In the genomic region with DNA sequence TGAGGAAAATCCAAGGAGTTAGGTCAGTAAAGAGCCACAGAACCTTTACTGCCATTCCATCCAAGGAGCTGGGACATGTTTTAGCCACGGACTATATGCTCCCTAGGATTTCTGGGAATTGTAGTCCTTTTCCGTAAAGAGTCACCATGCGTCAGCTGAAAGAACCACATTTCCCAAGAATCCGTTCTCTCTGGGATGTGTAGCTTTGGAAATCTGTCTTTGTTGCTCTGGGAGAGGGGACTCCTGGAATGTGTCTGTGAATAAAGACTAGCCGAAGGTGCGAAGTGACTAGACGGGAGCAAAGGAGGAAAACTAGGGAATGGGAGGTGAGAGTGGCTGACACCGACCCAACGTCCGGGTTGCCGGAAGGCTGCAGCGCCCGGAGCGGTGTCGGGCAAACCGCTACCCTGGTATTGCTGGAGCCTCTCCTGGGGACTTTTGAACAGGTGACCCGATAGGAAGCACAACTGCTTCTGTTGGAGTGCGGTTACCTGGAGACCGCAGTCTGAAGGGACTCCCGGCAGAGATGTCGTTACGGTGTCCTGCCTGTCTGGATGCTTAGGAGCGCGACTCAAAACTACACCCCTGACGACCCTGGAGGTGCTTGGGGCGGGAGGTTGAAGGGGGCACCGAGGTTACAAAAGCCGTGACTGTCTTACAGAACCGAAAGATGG, we compare ENCODE assay signal across 8 cellular contexts. TPM values are rescaled to one million over a fixed set of nuclear protein-coding genes. Genes with fewer than 3 reads are reported as not detected.
DNase-seq lines count a peak whose midpoint lies in the region; TF ChIP-seq lines count a peak whose summit lies in the region.

A gene with protein sequence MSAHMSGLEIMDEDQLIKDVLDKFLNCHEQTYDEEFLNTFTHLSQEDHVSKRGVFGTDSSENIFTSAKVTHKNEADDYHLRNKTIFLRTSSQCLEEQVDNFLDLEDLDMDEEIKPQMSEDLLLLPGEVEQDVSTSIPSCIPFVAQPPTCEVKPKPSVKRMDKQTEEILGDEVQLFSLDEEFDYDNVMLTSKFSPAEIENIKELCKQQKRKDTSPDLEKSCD (plus strand): TSS at position 187 of the 674 bp plus-strand sequence. CDS start 15,602 bp downstream, outside the sequence.

- no peaks in the 10 kb centered on the region for H3K9me3 ChIP-seq in HEK293 (ENCODE audit: control insufficient read depth, insufficient read depth, low read depth, low read length)
- H3K9me3 ChIP-seq in SK-N-SH, result no peaks in the 10 kb centered on the region

- in situ Hi-C loops in T47D (cut with HindIII; ENCODE audit: low pct_unique_long_range_greater_than_20kb, low sequenced_read_pairs), result no loop called here

- peak within 1 kb of the TSS; percentile 63 for H3K9ac ChIP-seq in SK-N-SH

- H4K20me1 ChIP-seq in SK-N-SH (ENCODE audit: insufficient read depth), result no peaks in the 10 kb centered on the region

- H3K9me2 ChIP-seq in SK-N-SH, result no peaks in the 10 kb centered on the region

- POLR2A ChIA-PET in HEK293 (lab: Yijun Ruan, JAX) (interaction anchor here (0.6 to 0.9 kb wide), 3 partner anchors 9 to 906 kb away, joined by 3 to 4 read pairs (median 3); no protein-coding TSS in a partner anchor), SK-N-SH (lab: Yijun Ruan, JAX) (no interaction called here)

- under 1% methylated on average over 23 of the region's 29 CpGs for WGBS in SK-N-SH (ENCODE audit: low lambda C conversion rate)

- no peaks in the 10 kb centered on the region for H3K4me1 ChIP-seq in HEK293 (ENCODE audit: control insufficient read depth, insufficient read depth, low read length)
- H3K4me1 ChIP-seq in SK-N-SH (ENCODE audit: control insufficient read depth in 1 of 2, insufficient read depth in 2 of 2, low read depth in 1 of 2, low read length in 1 of 2), result peaks cover 4 to 11% of the 10 kb centered on the region in 2 experiments; a peak in 3 of 4 replicates

- peak within 1 kb of the TSS; percentile 71 for H3K4me2 ChIP-seq in SK-N-SH

- peak within 1 kb of the TSS; percentile 93 for H2AFZ ChIP-seq in SK-N-SH (ENCODE audit: low read depth)

- TF ChIP-seq EP300 in SK-N-SH (IDR thresholded peaks at IDR 0.05; ENCODE audit: borderline replicate concordance in 1 of 2, low read depth in 1 of 2, low read length in 1 of 2), result no peak

- no peak for TF ChIP-seq RAD21 in SK-N-SH (IDR thresholded peaks at IDR 0.05; ENCODE audit: low read length)

- H3K79me2 ChIP-seq in SK-N-SH (ENCODE audit: insufficient read depth), result no peaks in the 10 kb centered on the region

- TF ChIP-seq CTCF in HEK293 (tag by site-specific recombination; IDR thresholded peaks at IDR 0.05) (no peak), SK-N-SH (IDR thresholded peaks at IDR 0.05) (no peak), GM10266 (IDR thresholded peaks at IDR 0.05; ENCODE audit: control insufficient read depth, insufficient read depth, low read depth, missing control alignments) (no peak)

- CTCF ChIA-PET in HEK293 (lab: Yijun Ruan, JAX) (no interaction called here), SK-N-SH (lab: Yijun Ruan, JAX) (interaction anchor here (0.9 to 1.5 kb wide), 4 partner anchors 20 to 153 kb away, joined by 3 to 7 read pairs (median 3); no protein-coding TSS in a partner anchor)

- no peaks in the 10 kb centered on the region for H3F3A ChIP-seq in SK-N-SH (replicated peaks; ENCODE audit: insufficient read depth)

- DNase-seq in ELR (ENCODE audit: low read depth), result peak; percentile 91
- peak; percentile 84 for DNase-seq in NCI-H1092 (lab: John Stamatoyannopoulos, UW)
- peak; percentile 75 for DNase-seq in SK-N-SH
- peak; percentile 86 to 97 for DNase-seq in T47D (ENCODE audit: low read depth in 1 of 2, low spot score in 1 of 2)
- peak; percentile 88 for DNase-seq in iPS DF 4.7 (ENCODE audit: extremely low read depth, low spot score)
- DNase-seq in pulmonary artery endothelial cell (ENCODE audit: low read depth, low spot score), result peak; percentile 78
- no peak for DNase-seq in GM10266 (ENCODE audit: extremely low spot score)

- peak within 1 kb of the TSS; percentile 81 for H3K4me3 ChIP-seq in HEK293 (ENCODE audit: low read depth, low read length)
- H3K4me3 ChIP-seq in SK-N-SH (ENCODE audit: low read depth in 2 of 2, low read length in 1 of 2), result peak within 1 kb of the TSS; percentile 88 to 94

- H3K36me3 ChIP-seq in HEK293 (ENCODE audit: control insufficient read depth in 2 of 2, insufficient read depth in 1 of 2, low read length in 2 of 2) (no peaks in the 10 kb centered on the region), SK-N-SH (replicated peaks in 1 of 2; ENCODE audit: control insufficient read depth in 1 of 2, insufficient read depth in 2 of 2, low read length in 1 of 2) (no peaks in the 10 kb centered on the region)

- H3K27ac ChIP-seq in HEK293 (ENCODE audit: extremely low read depth, low read depth, low read length), result no peak within 1 kb of the TSS
- H3K27ac ChIP-seq in SK-N-SH (ENCODE audit: low read depth in 2 of 2, low read length in 1 of 2), result peak within 1 kb of the TSS in 1 of 2 experiments; percentile 96; a peak in 2 of 4 replicates

- H3K27me3 ChIP-seq in SK-N-SH (ENCODE audit: insufficient read depth), result no peaks in the 10 kb centered on the region

TF ChIP-seq in HEK293, 187 proteins besides CTCF, POLR2A, EP300 and RAD21 (continues in another document):
- peak; percentile 97 for TF ChIP-seq ZNF76 (tag by site-specific recombination; IDR thresholded peaks at IDR 0.05; ENCODE audit: borderline replicate concordance, low read depth)
- TF ChIP-seq ZNF133 (tag by site-specific recombination; IDR thresholded peaks at IDR 0.05), result no peak
- TF ChIP-seq KLF16 (tag by site-specific recombination; IDR thresholded peaks at IDR 0.05), result peak; percentile 59; the same call in 1 of the 2 replicates
- TF ChIP-seq ZNF701 (tag by site-specific recombination; IDR thresholded peaks at IDR 0.05), result no peak
- TF ChIP-seq, protein P1, sequence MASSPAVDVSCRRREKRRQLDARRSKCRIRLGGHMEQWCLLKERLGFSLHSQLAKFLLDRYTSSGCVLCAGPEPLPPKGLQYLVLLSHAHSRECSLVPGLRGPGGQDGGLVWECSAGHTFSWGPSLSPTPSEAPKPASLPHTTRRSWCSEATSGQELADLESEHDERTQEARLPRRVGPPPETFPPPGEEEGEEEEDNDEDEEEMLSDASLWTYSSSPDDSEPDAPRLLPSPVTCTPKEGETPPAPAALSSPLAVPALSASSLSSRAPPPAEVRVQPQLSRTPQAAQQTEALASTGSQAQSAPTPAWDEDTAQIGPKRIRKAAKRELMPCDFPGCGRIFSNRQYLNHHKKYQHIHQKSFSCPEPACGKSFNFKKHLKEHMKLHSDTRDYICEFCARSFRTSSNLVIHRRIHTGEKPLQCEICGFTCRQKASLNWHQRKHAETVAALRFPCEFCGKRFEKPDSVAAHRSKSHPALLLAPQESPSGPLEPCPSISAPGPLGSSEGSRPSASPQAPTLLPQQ (tag by site-specific recombination; IDR thresholded peaks at IDR 0.05), result peak; percentile 78

TF ChIP-seq in SK-N-SH, 30 proteins besides CTCF, POLR2A, EP300 and RAD21 (continues in another document):
- TF ChIP-seq, protein P2, sequence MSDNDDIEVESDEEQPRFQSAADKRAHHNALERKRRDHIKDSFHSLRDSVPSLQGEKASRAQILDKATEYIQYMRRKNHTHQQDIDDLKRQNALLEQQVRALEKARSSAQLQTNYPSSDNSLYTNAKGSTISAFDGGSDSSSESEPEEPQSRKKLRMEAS (IDR thresholded peaks at IDR 0.05; ENCODE audit: low read depth), result peak; percentile 73
- peak; percentile 78 for TF ChIP-seq CHD2 (IDR thresholded peaks at IDR 0.05; ENCODE audit: low read length, partially characterized antibody)
- no peak for TF ChIP-seq RXRA (IDR thresholded peaks at IDR 0.05; ENCODE audit: borderline replicate concordance, low read depth)
- TF ChIP-seq, protein P3, sequence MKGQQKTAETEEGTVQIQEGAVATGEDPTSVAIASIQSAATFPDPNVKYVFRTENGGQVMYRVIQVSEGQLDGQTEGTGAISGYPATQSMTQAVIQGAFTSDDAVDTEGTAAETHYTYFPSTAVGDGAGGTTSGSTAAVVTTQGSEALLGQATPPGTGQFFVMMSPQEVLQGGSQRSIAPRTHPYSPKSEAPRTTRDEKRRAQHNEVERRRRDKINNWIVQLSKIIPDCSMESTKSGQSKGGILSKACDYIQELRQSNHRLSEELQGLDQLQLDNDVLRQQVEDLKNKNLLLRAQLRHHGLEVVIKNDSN (IDR thresholded peaks at IDR 0.05; ENCODE audit: borderline replicate concordance, low read depth), result peak; percentile 39; the same call in 1 of the 2 replicates
- peak; percentile 58; the same call in 1 of the 2 replicates for TF ChIP-seq POLR2AphosphoS5 (IDR thresholded peaks at IDR 0.05; ENCODE audit: low read depth, low read length)
- no peak for TF ChIP-seq EZH2phosphoT487 (IDR thresholded peaks at IDR 0.05; ENCODE audit: borderline replicate concordance, low read depth)
- TF ChIP-seq RCOR1 (IDR thresholded peaks at IDR 0.05; ENCODE audit: low read length), result peak; percentile 41; the same call in 1 of the 2 replicates
- TF ChIP-seq FOXJ3 (CRISPR knock-in tag; IDR thresholded peaks at IDR 0.05), result no peak
- TF ChIP-seq, protein P4, sequence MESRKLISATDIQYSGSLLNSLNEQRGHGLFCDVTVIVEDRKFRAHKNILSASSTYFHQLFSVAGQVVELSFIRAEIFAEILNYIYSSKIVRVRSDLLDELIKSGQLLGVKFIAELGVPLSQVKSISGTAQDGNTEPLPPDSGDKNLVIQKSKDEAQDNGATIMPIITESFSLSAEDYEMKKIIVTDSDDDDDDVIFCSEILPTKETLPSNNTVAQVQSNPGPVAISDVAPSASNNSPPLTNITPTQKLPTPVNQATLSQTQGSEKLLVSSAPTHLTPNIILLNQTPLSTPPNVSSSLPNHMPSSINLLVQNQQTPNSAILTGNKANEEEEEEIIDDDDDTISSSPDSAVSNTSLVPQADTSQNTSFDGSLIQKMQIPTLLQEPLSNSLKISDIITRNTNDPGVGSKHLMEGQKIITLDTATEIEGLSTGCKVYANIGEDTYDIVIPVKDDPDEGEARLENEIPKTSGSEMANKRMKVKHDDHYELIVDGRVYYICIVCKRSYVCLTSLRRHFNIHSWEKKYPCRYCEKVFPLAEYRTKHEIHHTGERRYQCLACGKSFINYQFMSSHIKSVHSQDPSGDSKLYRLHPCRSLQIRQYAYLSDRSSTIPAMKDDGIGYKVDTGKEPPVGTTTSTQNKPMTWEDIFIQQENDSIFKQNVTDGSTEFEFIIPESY (IDR thresholded peaks at IDR 0.05; ENCODE audit: borderline replicate concordance, low read depth), result no peak
- peak; percentile 67 for TF ChIP-seq ELF1 (IDR thresholded peaks at IDR 0.05)
- TF ChIP-seq TAF1 (IDR thresholded peaks at IDR 0.05; ENCODE audit: borderline replicate concordance, low read depth, low read length), result no peak
- peak; percentile 51; the same call in 1 of the 2 replicates for TF ChIP-seq SIN3A (IDR thresholded peaks at IDR 0.05; ENCODE audit: borderline replicate concordance, low read depth, low read length)
- TF ChIP-seq TEAD4 (IDR thresholded peaks at IDR 0.05; ENCODE audit: borderline replicate concordance, insufficient read depth), result peak; percentile 56; the same call in 1 of the 2 replicates

RNA-seq across cellular contexts. Expression of the gene that starts here (rescaled TPM):
- 21.8 and 26.6 TPM in 2 replicates for polyA plus RNA-seq in SK-N-SH (2012; rRNA removed)
- 35.6 and 53.8 TPM in 2 replicates for polyA plus RNA-seq in SK-N-SH (2012; cell fraction: cytosol; rRNA removed)
- 5.8 and 6.8 TPM in 2 replicates for polyA plus RNA-seq in SK-N-SH (2012; cell fraction: nucleus; rRNA removed)
- 30.3 and 33.2 TPM in 2 replicates for total RNA-seq in pulmonary artery endothelial cell
